In genomic region chr6:117444600-117444999, GRCh38 we compare ENCODE assay signal across 23 cellular contexts. TPM values are rescaled to one million over a fixed set of nuclear protein-coding genes. Genes with fewer than 3 reads are reported as not detected.
DNase-seq lines count a peak whose midpoint lies in the region; ATAC-seq and TF ChIP-seq lines count a peak whose summit lies in the region.
"Had no signal": no experiment of that assay in that cellular context is flagged by ENCODE, and none has a peak within 500 bp of the region (broad histone marks: within the 10 kb centered on the region; RNA-seq: fewer than 3 reads in every experiment).

No MANE protein-coding gene starts in this region.

- H3K4me3 ChIP-seq in SK-N-SH (ENCODE audit: low read depth in 2 of 2, low read length in 1 of 2) (no peak overlapping the region), adipocyte (ENCODE audit: low read length) (no peak overlapping the region), fibroblast of villous mesenchyme (ENCODE audit: low read depth, low read length) (no peak overlapping the region), trophoblast cell (ENCODE audit: low read depth, low read length) (no peak overlapping the region)

- H3K27ac ChIP-seq in SK-N-SH (ENCODE audit: low read depth in 2 of 2, low read length in 1 of 2) (no peak overlapping the region), trophoblast cell (ENCODE audit: low read depth, low read length) (no peak overlapping the region)

- H3K4me1 ChIP-seq in SK-N-SH (ENCODE audit: control insufficient read depth in 1 of 2, insufficient read depth in 2 of 2, low read depth in 1 of 2, low read length in 1 of 2), result peaks cover 0 to 23% of the 10 kb centered on the region in 2 experiments; a peak in 3 of 4 replicates
- peaks cover 73% of the 10 kb centered on the region for H3K4me1 ChIP-seq in adipocyte (ENCODE audit: control insufficient read depth, insufficient read depth, low read length)
- H3K4me1 ChIP-seq in trophoblast cell (ENCODE audit: control insufficient read depth in 1 of 2, insufficient read depth in 2 of 2, low read length in 2 of 2), result peaks cover 0 to 2% of the 10 kb centered on the region in 2 experiments

- H3K23ac ChIP-seq in trophoblast cell (ENCODE audit: low read length), result no peak overlapping the region

- H3K27me3 ChIP-seq in SK-N-SH (ENCODE audit: insufficient read depth) (no peaks in the 10 kb centered on the region), adipocyte (replicated peaks; ENCODE audit: control insufficient read depth, insufficient read depth, low read length) (no peaks in the 10 kb centered on the region), trophoblast cell (ENCODE audit: insufficient read depth, low read length) (no peaks in the 10 kb centered on the region)

- no peaks in the 10 kb centered on the region for H3K9me2 ChIP-seq in SK-N-SH

- H3K4me2 ChIP-seq in SK-N-SH (no peak overlapping the region), trophoblast cell (ENCODE audit: low read length) (no peak overlapping the region)

- H3K36me3 ChIP-seq in SK-N-SH (replicated peaks in 1 of 2; ENCODE audit: control insufficient read depth in 1 of 2, insufficient read depth in 2 of 2, low read length in 1 of 2) (no peaks in the 10 kb centered on the region), adipocyte (ENCODE audit: control insufficient read depth, insufficient read depth, low read length, severe bottlenecking) (no peaks in the 10 kb centered on the region), trophoblast cell (ENCODE audit: control insufficient read depth in 1 of 2, insufficient read depth in 2 of 2, low read length in 2 of 2) (no peaks in the 10 kb centered on the region)

- H3K14ac ChIP-seq in trophoblast cell (ENCODE audit: low read length), result no peak overlapping the region

- H3K79me1 ChIP-seq in trophoblast cell (ENCODE audit: low read length), result peaks cover 3% of the 10 kb centered on the region

- ATAC-seq in SK-N-SH treated with all-trans-retinoic acid at 6 μM for 48 hours (no peak), GM19023 (IDR thresholded peaks at IDR 0.05; ENCODE audit: unreplicated experiment) (no peak)
- ATAC-seq: activated CD4-positive, alpha-beta T cell treated with anti-CD3 and anti-CD28 coated beads for 36 hours; activated CD8-positive, alpha-beta memory T cell treated with anti-CD3 and anti-CD28 coated beads, Interleukin-2, amount 10 ng/mL, durations not matched to agents 7 days and 5 days; activated naive CD8-positive, alpha-beta T cell treated with anti-CD3 and anti-CD28 coated beads, Interleukin-2, amount 50 U/mL, for 24 hours; esophagus mucosa had no signal

- no peak for TF ChIP-seq RAD21 in SK-N-SH (IDR thresholded peaks at IDR 0.05; ENCODE audit: low read length)

- H3K4ac ChIP-seq in trophoblast cell (ENCODE audit: low read depth, low read length), result no peak overlapping the region

- H3K9me3 ChIP-seq in SK-N-SH (peaks cover 4% of the 10 kb centered on the region), adipocyte (ENCODE audit: control insufficient read depth, low read length) (peaks cover 6% of the 10 kb centered on the region), trophoblast cell (ENCODE audit: insufficient read depth, low read depth, low read length) (peaks cover 2% of the 10 kb centered on the region)

- no peak overlapping the region for H4K91ac ChIP-seq in trophoblast cell (ENCODE audit: low read depth, low read length)

- H2BK12ac ChIP-seq in trophoblast cell (ENCODE audit: low read length), result no peak overlapping the region

- TF ChIP-seq EP300 in SK-N-SH (IDR thresholded peaks at IDR 0.05; ENCODE audit: borderline replicate concordance in 1 of 2, low read depth in 1 of 2, low read length in 1 of 2), result no peak

- no peak overlapping the region for H2BK120ac ChIP-seq in trophoblast cell (ENCODE audit: insufficient read depth, low read length, poor library complexity)

- CTCF ChIA-PET in SK-N-SH (lab: Yijun Ruan, JAX), result interaction anchor here (1.1 kb wide), 1 partner anchor 161 kb away, joined by 3 read pairs; no protein-coding TSS in a partner anchor

- no peak overlapping the region for H4K8ac ChIP-seq in trophoblast cell (ENCODE audit: low read depth, low read length)

- H3K79me2 ChIP-seq in SK-N-SH (ENCODE audit: insufficient read depth) (no peaks in the 10 kb centered on the region), trophoblast cell (ENCODE audit: control insufficient read depth, insufficient read depth, low read length, poor library complexity) (no peaks in the 10 kb centered on the region)

- WGBS in SK-N-SH (ENCODE audit: low lambda C conversion rate), result 48% methylated on average over 2 of the region's 2 CpGs
- WGBS in trophoblast cell (ENCODE audit: extremely low coverage, insufficient coverage, insufficient read length), result no CpG with 5 or more reads among the region's 2 CpGs

- H3K9ac ChIP-seq in SK-N-SH, result no peak overlapping the region
- H3K9ac ChIP-seq in adipocyte (ENCODE audit: low read length), result peak overlapping the region; percentile 22
- H3K9ac ChIP-seq in trophoblast cell (ENCODE audit: low read length), result no peak overlapping the region

- TF ChIP-seq CTCF in SK-N-SH (IDR thresholded peaks at IDR 0.05), result no peak
- no peak for TF ChIP-seq CTCF in fibroblast of villous mesenchyme (IDR thresholded peaks at IDR 0.05; ENCODE audit: insufficient read depth, low read depth, low read length)

- POLR2A ChIA-PET in SK-N-SH (lab: Yijun Ruan, JAX), result no interaction called here

- no peak overlapping the region for H4K12ac ChIP-seq in trophoblast cell (ENCODE audit: low read depth, low read length)

- DNase-seq in SK-N-SH (no peak), adipocyte (ENCODE audit: low read depth) (peak; percentile 85), fibroblast of villous mesenchyme (ENCODE audit: low read depth) (peak; percentile 89), COLO668 (lab: John Stamatoyannopoulos, UW; ENCODE audit: unreplicated experiment) (no peak), iPS-NIHi7 (ENCODE audit: extremely low spot score) (no peak), trophoblast cell (no peak)
- DNase-seq: 8988T; activated CD4-positive, alpha-beta T cell treated with anti-CD3 and anti-CD28 coated beads for 36 hours; activated CD8-positive, alpha-beta memory T cell treated with anti-CD3 and anti-CD28 coated beads, Interleukin-2, amount 10 ng/mL, durations not matched to agents 7 days and 5 days; activated naive CD8-positive, alpha-beta T cell treated with anti-CD3 and anti-CD28 coated beads, Interleukin-2, amount 50 U/mL, for 24 hours; caudate nucleus; CD4-positive, CD25-positive, alpha-beta regulatory T cell; hippocampal formation; kidney glomerular epithelial cell; NCI-H1092; NCI-H526; OCI-M1; stimulated activated CD4-positive, alpha-beta T cell treated with anti-CD3 and anti-CD28 coated beads, Interleukin-12 subunit alpha, Interleukin-12 subunit beta, amount 100 ng/mL, for 4 hours had no signal

- no peak overlapping the region for H2AK5ac ChIP-seq in trophoblast cell (ENCODE audit: low read length)

- H3F3A ChIP-seq in SK-N-SH (replicated peaks; ENCODE audit: insufficient read depth), result peaks cover 30% of the 10 kb centered on the region

- no peak overlapping the region for H2BK5ac ChIP-seq in trophoblast cell (ENCODE audit: low read depth, low read length, poor library complexity)

- H3K18ac ChIP-seq in trophoblast cell (ENCODE audit: low read length), result no peak overlapping the region

- peak overlapping the region; percentile 27; the same call in 1 of the 2 replicates for H2AFZ ChIP-seq in SK-N-SH (ENCODE audit: low read depth)
- H2AFZ ChIP-seq in trophoblast cell (ENCODE audit: insufficient read depth, low read length, poor library complexity), result no peak overlapping the region

- H4K20me1 ChIP-seq in SK-N-SH (ENCODE audit: insufficient read depth), result no peaks in the 10 kb centered on the region

TF ChIP-seq in SK-N-SH, 30 proteins besides CTCF, POLR2A, EP300 and RAD21 (continues in another document):
- TF ChIP-seq GATA2 (CRISPR knock-in tag; IDR thresholded peaks at IDR 0.05) (no peak), FOXM1 (IDR thresholded peaks at IDR 0.05; ENCODE audit: low read depth) (no peak), FOXJ3 (CRISPR knock-in tag; IDR thresholded peaks at IDR 0.05) (no peak)

TF ChIP-seq in SK-N-SH treated with all-trans-retinoic acid at 6 μM for 48 hours, 23 proteins besides CTCF, POLR2A, EP300 and RAD21 (continues in another document):
- no peak for TF ChIP-seq ZFP3 (CRISPR knock-in tag; IDR thresholded peaks at IDR 0.05)
- TF ChIP-seq, protein P1, sequence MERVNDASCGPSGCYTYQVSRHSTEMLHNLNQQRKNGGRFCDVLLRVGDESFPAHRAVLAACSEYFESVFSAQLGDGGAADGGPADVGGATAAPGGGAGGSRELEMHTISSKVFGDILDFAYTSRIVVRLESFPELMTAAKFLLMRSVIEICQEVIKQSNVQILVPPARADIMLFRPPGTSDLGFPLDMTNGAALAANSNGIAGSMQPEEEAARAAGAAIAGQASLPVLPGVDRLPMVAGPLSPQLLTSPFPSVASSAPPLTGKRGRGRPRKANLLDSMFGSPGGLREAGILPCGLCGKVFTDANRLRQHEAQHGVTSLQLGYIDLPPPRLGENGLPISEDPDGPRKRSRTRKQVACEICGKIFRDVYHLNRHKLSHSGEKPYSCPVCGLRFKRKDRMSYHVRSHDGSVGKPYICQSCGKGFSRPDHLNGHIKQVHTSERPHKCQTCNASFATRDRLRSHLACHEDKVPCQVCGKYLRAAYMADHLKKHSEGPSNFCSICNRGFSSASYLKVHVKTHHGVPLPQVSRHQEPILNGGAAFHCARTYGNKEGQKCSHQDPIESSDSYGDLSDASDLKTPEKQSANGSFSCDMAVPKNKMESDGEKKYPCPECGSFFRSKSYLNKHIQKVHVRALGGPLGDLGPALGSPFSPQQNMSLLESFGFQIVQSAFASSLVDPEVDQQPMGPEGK (CRISPR knock-in tag; IDR thresholded peaks at IDR 0.05; ENCODE audit: borderline replicate concordance), result no peak
- no peak for TF ChIP-seq CREB5 (CRISPR knock-in tag; IDR thresholded peaks at IDR 0.05; ENCODE audit: low read depth)
- TF ChIP-seq CSDC2 (CRISPR knock-in tag; IDR thresholded peaks at IDR 0.05), result no peak

RNA-seq across cellular contexts. Expression of gene ROS1, which starts 18.9 kb away (rescaled TPM):
- polyA plus RNA-seq in SK-N-SH (2012; rRNA removed), result 1.8 and 2.0 TPM in 2 replicates
- polyA plus RNA-seq in SK-N-SH (2012; cell fraction: cytosol; rRNA removed), result 1.5 and 1.8 TPM in 2 replicates
- 3.8 and 7.4 TPM in 2 replicates for polyA plus RNA-seq in SK-N-SH (2012; cell fraction: nucleus; rRNA removed)
- 0.32 and 0.43 TPM in 2 replicates for total RNA-seq in fibroblast of villous mesenchyme
- polyA plus RNA-seq in trophoblast cell (2013), result 0.01 TPM in 2 replicates
- total RNA-seq: activated CD4-positive, alpha-beta T cell treated with anti-CD3 and anti-CD28 coated beads for 36 hours; activated CD8-positive, alpha-beta memory T cell treated with anti-CD3 and anti-CD28 coated beads, Interleukin-2, amount 10 ng/mL, durations not matched to agents 7 days and 5 days; CD4-positive, CD25-positive, alpha-beta regulatory T cell; mesothelial cell of epicardium had no signal
- polyA plus RNA-seq: CD4-positive, CD25-positive, alpha-beta regulatory T cell; neural cell had no signal

RNA-seq across cellular contexts. Expression of gene DCBLD1, which starts 37.9 kb away (rescaled TPM):
- polyA plus RNA-seq in SK-N-SH (2012; rRNA removed), result 82.2 and 91.5 TPM in 2 replicates
- polyA plus RNA-seq in SK-N-SH (2012; cell fraction: cytosol; rRNA removed), result 82.3 and 82.9 TPM in 2 replicates
- 97.1 and 145 TPM in 2 replicates for polyA plus RNA-seq in SK-N-SH (2012; cell fraction: nucleus; rRNA removed)
- 39.0 and 69.1 TPM in 2 replicates for total RNA-seq in fibroblast of villous mesenchyme
- polyA plus RNA-seq in trophoblast cell (2013), result 29.5 and 31.4 TPM in 2 replicates

Comparison
In these comparisons a context has a peak if more than half of its experiments do, and no peak if none do; other contexts are left out.
1. DNase-seq: peak in adipocyte (single experiment) and fibroblast of villous mesenchyme (single experiment); none in SK-N-SH (single experiment), COLO668 (single experiment), iPS-NIHi7 (single experiment) and trophoblast cell (0 of 2).